ENCODE assay signal across 14 cellular contexts in the genomic region with DNA sequence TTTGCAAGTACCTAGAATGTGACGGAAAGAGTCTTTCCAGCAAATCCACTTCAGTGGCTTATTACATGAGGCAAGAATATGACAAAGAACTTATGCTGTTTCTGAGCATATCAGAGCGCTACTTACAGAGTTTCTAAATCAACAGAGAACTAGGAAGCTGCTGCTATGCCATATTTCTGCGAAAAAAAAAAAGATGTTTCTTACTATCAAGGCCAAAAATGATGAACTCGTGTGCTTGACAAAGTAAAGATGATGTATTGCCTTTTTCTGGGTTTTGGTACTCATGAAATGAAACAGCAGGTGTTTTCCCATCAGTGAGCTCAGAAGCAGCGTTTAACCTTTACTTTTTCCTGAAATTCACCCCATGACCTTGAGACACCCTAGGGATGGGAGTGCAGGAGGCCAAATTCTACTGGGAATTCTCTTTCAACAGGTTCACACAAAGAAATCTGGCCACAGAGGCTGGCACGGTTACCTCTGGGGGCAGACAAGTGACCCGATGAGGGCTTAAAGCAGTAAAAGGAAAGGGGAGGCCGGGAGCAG. TPM values are rescaled to one million over a fixed set of nuclear protein-coding genes. Genes with fewer than 3 reads are reported as not detected.
DNase-seq lines count a peak whose midpoint lies in the region; ATAC-seq, FAIRE-seq and TF ChIP-seq lines count a peak whose summit lies in the region.
"Had no signal": no experiment of that assay in that cellular context is flagged by ENCODE, and none has a peak within 500 bp of the region (broad histone marks: within the 10 kb centered on the region; RNA-seq: fewer than 3 reads in every experiment).

No MANE protein-coding gene starts in this region.

- intact Hi-C loops in kidney (cut with DNase I): no loop called here

- no peak for FAIRE-seq in kidney (lab: Jason Lieb, UNC)
- FAIRE-seq: A549, astrocyte, GM12891 had no signal

- DNase-seq in activated CD4-positive, CD25-positive, alpha-beta regulatory T cell treated with anti-CD3 and anti-CD28 coated beads, Interleukin-2, amount 50 U/mL, for 72 hours: no peak
- no peak for DNase-seq in stimulated activated CD4-positive, alpha-beta T cell treated with anti-CD3 and anti-CD28 coated beads, Interleukin-4, amount 100 ng/mL, for 4 hours
- DNase-seq in kidney (no peak), SIG-M5 treated with dmso at 0.1 percent for 504 hours (lab: John Stamatoyannopoulos, UW; ENCODE audit: unreplicated experiment) (no peak)
- DNase-seq: NCI-H1694 treated with DMSO at 0.1 percent for 48 hours had no signal

- peak; percentile 21 to 64 for ATAC-seq in activated CD4-positive, CD25-positive, alpha-beta regulatory T cell treated with anti-CD3 and anti-CD28 coated beads, Interleukin-2, amount 50 U/mL, for 24 hours
- ATAC-seq in GM21723 (IDR thresholded peaks at IDR 0.05; ENCODE audit: unreplicated experiment) (peak; percentile 74), HG03439 (IDR thresholded peaks at IDR 0.05; ENCODE audit: unreplicated experiment) (peak; percentile 77)
- ATAC-seq: A549, HCT116 had no signal

- H3K9me3 ChIP-seq in kidney (ENCODE audit: control insufficient read depth in 1 of 2, low read length in 2 of 2): no peaks in the 10 kb centered on the region
- H3K9me3 ChIP-seq: A549, prostate gland had no signal

- TF ChIP-seq CTCF in nephron (IDR thresholded peaks at IDR 0.05; ENCODE audit: unreplicated experiment in 3 of 3): no peak
- TF ChIP-seq CTCF in kidney (IDR thresholded peaks at IDR 0.05; ENCODE audit: borderline replicate concordance, extremely low read depth, insufficient read depth): no peak

- no peaks in the 10 kb centered on the region for H3K9me3 Mint-ChIP-seq in nephron

- peaks cover 31% of the 10 kb centered on the region for H3K36me3 Mint-ChIP-seq in nephron (ENCODE audit: low read depth)

- H3K9ac ChIP-seq in kidney (ENCODE audit: low read length in 2 of 2): no peak overlapping the region

- no peaks in the 10 kb centered on the region for H3K27me3 Mint-ChIP-seq in nephron (ENCODE audit: low read depth)

- H3K27ac Mint-ChIP-seq in nephron: peak overlapping the region; percentile 30 to 78 (median 43)

- H3K27ac ChIP-seq in kidney (ENCODE audit: low read depth in 2 of 2, low read length in 2 of 2): no peak overlapping the region
- H3K27ac ChIP-seq: A549, prostate gland had no signal

- no peaks in the 10 kb centered on the region for H3K36me3 ChIP-seq in kidney (ENCODE audit: control insufficient read depth in 1 of 2, insufficient read depth in 2 of 2, low read length in 2 of 2)
- H3K36me3 ChIP-seq: prostate gland had no signal

- no peaks in the 10 kb centered on the region for H3K4me1 ChIP-seq in kidney (ENCODE audit: control insufficient read depth in 1 of 2, insufficient read depth in 1 of 2, low read depth in 1 of 2, low read length in 2 of 2)
- H3K4me1 ChIP-seq: prostate gland had no signal

- no peak overlapping the region for H3K4me3 Mint-ChIP-seq in nephron

- no peak overlapping the region for H3K4me3 ChIP-seq in kidney (ENCODE audit: low read length in 2 of 2)
- H3K4me3 ChIP-seq: A549, prostate gland had no signal

- peaks cover 69% of the 10 kb centered on the region for H3K4me1 Mint-ChIP-seq in nephron

RNA-seq across cellular contexts. Expression of gene AGPAT4, which starts 37.7 kb away (rescaled TPM):
- total RNA-seq in kidney: 12.3 TPM
- 3.3 TPM for polyA plus RNA-seq in kidney (ENCODE audit: insufficient read depth, low read depth, low replicate concordance)
